Comparison of ENCODE assay signal across 12 cellular contexts in the genomic region with DNA sequence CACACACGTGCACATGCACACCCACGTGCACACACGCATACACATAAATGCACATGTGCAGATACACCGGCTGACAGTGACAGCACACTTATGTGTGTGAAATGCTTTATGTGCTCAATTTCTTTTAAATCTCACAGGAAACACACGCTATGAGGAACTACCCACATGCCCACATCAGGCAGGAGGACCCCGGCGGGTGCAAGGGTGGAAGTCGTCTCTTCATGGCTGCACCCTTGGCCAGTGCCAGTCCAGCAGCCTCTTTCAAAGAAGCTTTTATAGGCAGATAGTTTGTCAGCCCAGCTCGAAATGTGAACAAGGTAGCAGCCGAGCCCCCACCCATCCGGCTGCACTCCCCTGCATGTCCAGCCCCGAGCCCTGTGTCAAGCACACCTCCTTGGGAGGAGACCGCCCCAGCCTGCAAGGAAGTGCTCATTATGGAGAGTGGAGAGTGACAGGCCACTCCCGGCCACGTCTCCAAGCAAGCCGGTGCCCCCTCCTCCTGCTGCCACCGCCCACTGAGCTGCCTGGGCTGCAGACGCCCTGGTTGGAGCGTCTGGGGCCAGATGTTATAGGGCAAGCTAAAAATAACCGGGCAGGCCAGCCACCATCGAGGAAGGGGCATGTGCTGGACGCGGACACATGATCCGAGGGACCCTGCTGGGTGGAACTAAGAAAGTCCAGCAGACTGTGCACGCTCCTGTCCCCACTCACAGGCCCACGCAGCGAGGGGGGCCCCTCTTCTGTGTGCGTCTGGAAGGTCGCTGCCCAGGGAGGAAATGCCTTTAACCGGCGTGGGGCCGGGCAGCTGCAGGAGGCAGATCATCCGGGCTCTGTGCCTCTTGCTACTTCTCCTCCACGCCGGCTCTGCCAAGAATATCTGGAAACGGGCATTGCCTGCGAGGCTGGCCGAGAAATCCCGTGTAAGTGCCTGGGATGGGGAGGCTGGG. TPM values are rescaled to one million over a fixed set of nuclear protein-coding genes. Genes with fewer than 3 reads are reported as not detected.
DNase-seq lines count a peak whose midpoint lies in the region; ATAC-seq and TF ChIP-seq lines count a peak whose summit lies in the region.
"Had no signal": no experiment of that assay in that cellular context is flagged by ENCODE, and none has a peak within 500 bp of the region (broad histone marks: within the 10 kb centered on the region; RNA-seq: fewer than 3 reads in every experiment).

A gene with protein sequence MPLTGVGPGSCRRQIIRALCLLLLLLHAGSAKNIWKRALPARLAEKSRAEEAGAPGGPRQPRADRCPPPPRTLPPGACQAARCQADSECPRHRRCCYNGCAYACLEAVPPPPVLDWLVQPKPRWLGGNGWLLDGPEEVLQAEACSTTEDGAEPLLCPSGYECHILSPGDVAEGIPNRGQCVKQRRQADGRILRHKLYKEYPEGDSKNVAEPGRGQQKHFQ (plus strand): TSS at position 683 of the 947 bp plus-strand sequence. CDS start 94 bp downstream, at position 777.

- no TSS peak for BruUV-seq in mammary epithelial cell (replicated peaks; lab: Mats Ljungman, UMichigan)

- no peaks in the 10 kb centered on the region for H3K4me1 ChIP-seq in breast epithelium
- peaks cover 5% of the 10 kb centered on the region for H3K4me1 ChIP-seq in mammary epithelial cell (ENCODE audit: insufficient read depth, low read length)
- peaks cover 9 to 33% (median 12%) of the 10 kb centered on the region in 3 donors for H3K4me1 ChIP-seq in esophagus squamous epithelium
- peaks cover 0 to 11% of the 10 kb centered on the region in 2 donors for H3K4me1 ChIP-seq in muscle layer of duodenum (ENCODE audit: control insufficient read depth in 1 of 2, insufficient read depth in 2 of 2, low read length in 2 of 2)
- H3K4me1 ChIP-seq in aorta (ENCODE audit: control insufficient read depth in 1 of 2, insufficient read depth in 2 of 2, low read length in 2 of 2), result no peaks in the 10 kb centered on the region

- no peak for TF ChIP-seq CTCF in breast epithelium (IDR thresholded peaks at IDR 0.05)
- TF ChIP-seq CTCF in mammary epithelial cell (conservative IDR thresholded peaks at IDR 0.05 in 1 of 2, IDR thresholded peaks at IDR 0.05 in 1 of 2; ENCODE audit: extremely low read depth in 1 of 2, insufficient read depth in 1 of 2, low read depth in 1 of 2, low read length in 2 of 2), result no peak
- TF ChIP-seq CTCF in esophagus squamous epithelium (IDR thresholded peaks at IDR 0.05), result no peak

- H3K27me3 ChIP-seq in breast epithelium, result peaks cover 0 to 25% of the 10 kb centered on the region in 2 donors
- H3K27me3 ChIP-seq in mammary epithelial cell (ENCODE audit: insufficient read depth, low read length), result peaks cover 14% of the 10 kb centered on the region
- H3K27me3 ChIP-seq in esophagus squamous epithelium, result peaks cover 0 to 36% (median 0%) of the 10 kb centered on the region in 4 donors
- peaks cover 13% of the 10 kb centered on the region for H3K27me3 ChIP-seq in muscle layer of duodenum (ENCODE audit: low read depth, low read length)
- no peaks in the 10 kb centered on the region for H3K27me3 ChIP-seq in aorta (ENCODE audit: control insufficient read depth in 1 of 2, insufficient read depth in 2 of 2, low read length in 1 of 2)

- intact Hi-C loops in breast epithelium (cut with DNase I; ENCODE audit: low total_unique reads) (loop anchor here (5.0 kb wide), 1 partner anchor 247 kb away; no protein-coding TSS in a partner anchor), mammary epithelial cell (cut with micrococcal nuclease) (no loop called here), esophagus squamous epithelium (cut with DNase I) (no loop called here), aorta (cut with DNase I) (no loop called here)

- H3K4me2 ChIP-seq in mammary epithelial cell (ENCODE audit: insufficient read depth, low read depth, low read length), result no peak within 1 kb of the TSS

- 33% methylated on average over 28 of the region's 39 CpGs for WGBS in mammary epithelial cell (ENCODE audit: low coverage, missing lambda C conversion rate)
- WGBS in esophagus squamous epithelium, 2 donors, result 30 to 35% methylated on average over 14 to 15 of the region's 39 CpGs
- WGBS in aorta, 2 donors, result 13% methylated on average over 38 to 39 of the region's 39 CpGs

- in situ Hi-C loops in mammary epithelial cell (cut with MboI; ENCODE audit: low sequenced_read_pairs in 2 of 2), result loop anchor here in 1 of 2 donors (25.0 kb wide), 1 partner anchor 193 kb away; no protein-coding TSS in a partner anchor

- H3K9me3 ChIP-seq in breast epithelium (no peaks in the 10 kb centered on the region), mammary epithelial cell (replicated peaks; ENCODE audit: insufficient read depth, low read length) (no peaks in the 10 kb centered on the region), esophagus squamous epithelium (no peaks in the 10 kb centered on the region), muscle layer of duodenum (ENCODE audit: control insufficient read depth in 1 of 2, low read length in 2 of 2) (no peaks in the 10 kb centered on the region), aorta (ENCODE audit: control insufficient read depth, low read length) (no peaks in the 10 kb centered on the region)

- ATAC-seq in aorta (ENCODE audit: low FRiP score) (peak; percentile 63), HG03175 (IDR thresholded peaks at IDR 0.05; ENCODE audit: unreplicated experiment) (no peak), HG02623 (IDR thresholded peaks at IDR 0.05; ENCODE audit: unreplicated experiment) (no peak)

- CTCF ChIA-PET in mammary epithelial cell (lab: Charles Lee; ENCODE audit: low non-redundant PET), result no interaction called here

- H3K4me3 ChIP-seq in breast epithelium, result peak within 1 kb of the TSS in 2 of 3 donors; percentile 3 to 57
- H3K4me3 ChIP-seq in mammary epithelial cell (replicated peaks in 1 of 3; ENCODE audit: insufficient read depth in 1 of 3, low read depth in 2 of 3, low read length in 3 of 3), result no peak within 1 kb of the TSS
- peak within 1 kb of the TSS in 3 of 4 donors; percentile 14 to 49 (median 21) for H3K4me3 ChIP-seq in esophagus squamous epithelium
- peak within 1 kb of the TSS; percentile 3 to 52 for H3K4me3 ChIP-seq in muscle layer of duodenum (ENCODE audit: low read depth in 1 of 2, low read length in 2 of 2)
- H3K4me3 ChIP-seq in aorta (ENCODE audit: low read length in 2 of 2), result peak within 1 kb of the TSS in 1 of 2 donors; percentile 4

- H2AFZ ChIP-seq in mammary epithelial cell (ENCODE audit: low read depth, low read length), result no peak within 1 kb of the TSS

- H4K20me1 ChIP-seq in mammary epithelial cell (ENCODE audit: insufficient read depth, low read length), result no peaks in the 10 kb centered on the region

- DNase-seq in breast epithelium (ENCODE audit: low spot score in 2 of 2) (no peak), mammary epithelial cell (no peak), esophagus squamous epithelium (lab: John Stamatoyannopoulos, UW) (no peak), aorta (peak; percentile 62 to 83), SKM-1 treated with dmso at 0.1 percent for 144 hours (lab: John Stamatoyannopoulos, UW; ENCODE audit: unreplicated experiment) (no peak)
- DNase-seq: CD4-positive, CD25-positive, alpha-beta regulatory T cell; NCI-H774; occipital lobe had no signal

- H3K36me3 ChIP-seq in breast epithelium, result no peaks in the 10 kb centered on the region
- H3K36me3 ChIP-seq in mammary epithelial cell (ENCODE audit: insufficient read depth, low read length), result no peaks in the 10 kb centered on the region
- H3K36me3 ChIP-seq in esophagus squamous epithelium, result no peaks in the 10 kb centered on the region
- H3K36me3 ChIP-seq in muscle layer of duodenum (ENCODE audit: control insufficient read depth in 1 of 2, insufficient read depth in 2 of 2, low read length in 2 of 2), result no peaks in the 10 kb centered on the region
- H3K36me3 ChIP-seq in aorta (ENCODE audit: control insufficient read depth in 1 of 2, insufficient read depth in 2 of 2, low read length in 1 of 2), result no peaks in the 10 kb centered on the region

- H3K9ac ChIP-seq in mammary epithelial cell (ENCODE audit: insufficient read depth, low read length), result no peak within 1 kb of the TSS

- dilution Hi-C loops in mammary epithelial cell (cut with HindIII; ENCODE audit: low sequenced_read_pairs), result loop anchor here (5.0 kb wide), 1 partner anchor 78 kb away; no protein-coding TSS in a partner anchor

- H3K27ac ChIP-seq in breast epithelium (no peak within 1 kb of the TSS), mammary epithelial cell (ENCODE audit: insufficient read depth, low read depth, low read length) (no peak within 1 kb of the TSS), esophagus squamous epithelium (peak within 1 kb of the TSS; percentile 48 to 86 (median 83)), muscle layer of duodenum (ENCODE audit: low read length) (no peak within 1 kb of the TSS), aorta (ENCODE audit: low read depth in 1 of 2, low read length in 2 of 2) (no peak within 1 kb of the TSS)

- TF ChIP-seq POLR2A in breast epithelium (IDR thresholded peaks at IDR 0.05) (no peak), esophagus squamous epithelium (IDR thresholded peaks at IDR 0.05) (no peak)

- no peaks in the 10 kb centered on the region for H3K79me2 ChIP-seq in mammary epithelial cell (ENCODE audit: insufficient read depth, low read length)

RNA-seq across cellular contexts. Expression of the gene that starts here (rescaled TPM):
- 1 to 10 TPM in 2 of 3 donors, under 1 TPM in 1; 0.16 to 3.3 (median 1.3) TPM for total RNA-seq in breast epithelium
- total RNA-seq in mammary epithelial cell, result not detected
- polyA plus RNA-seq in mammary epithelial cell, result not detected
- polyA minus RNA-seq in mammary epithelial cell, result not detected
- total RNA-seq in esophagus squamous epithelium, result 1 to 10 TPM; 2.3 to 7.6 (median 5.0) TPM
- 10 to 100 TPM; 11.8 to 33.5 TPM for total RNA-seq in aorta
- polyA plus RNA-seq in aorta, result 10 to 100 TPM; 23.0 to 72.2 TPM
- total RNA-seq: activated naive CD4-positive, alpha-beta T cell treated with anti-CD3 and anti-CD28 coated beads, Interleukin-2, amount 50 U/mL, for 72 hours; CD4-positive, CD25-positive, alpha-beta regulatory T cell had no signal
- polyA plus RNA-seq: CD4-positive, CD25-positive, alpha-beta regulatory T cell had no signal

Comparison
In these comparisons a context has a peak if more than half of its experiments do, and no peak if none do; other contexts are left out.
1. RNA of the gene that starts here (polyA plus RNA-seq): 23.0 to 72.2 TPM in aorta; not detected in mammary epithelial cell (single experiment); every median in the first group is over 10 times any median in the second.
2. H3K4me3 ChIP-seq: peak in breast epithelium (2 of 3), esophagus squamous epithelium (3 of 4) and muscle layer of duodenum (2 of 2); none in mammary epithelial cell (0 of 3).
3. DNase-seq: peak in aorta (2 of 2); none in breast epithelium (0 of 2), mammary epithelial cell (single experiment), esophagus squamous epithelium (single experiment) and SKM-1 treated with dmso at 0.1 percent for 144 hours (single experiment).
4. H3K27ac ChIP-seq: peak in esophagus squamous epithelium (4 of 4); none in breast epithelium (0 of 2), mammary epithelial cell (single experiment), muscle layer of duodenum (single experiment) and aorta (0 of 2).